ENCODE assay signal across 8 cellular contexts in genomic region chr2:219388127-219388844, GRCh38. TPM values are rescaled to one million over a fixed set of nuclear protein-coding genes. Genes with fewer than 3 reads are reported as not detected.
DNase-seq lines count a peak whose midpoint lies in the region; ATAC-seq and TF ChIP-seq lines count a peak whose summit lies in the region.

No MANE protein-coding gene starts in this region.

- H3K4me1 ChIP-seq in right cardiac atrium (ENCODE audit: control insufficient read depth, insufficient read depth, low read length) (peaks cover 2% of the 10 kb centered on the region), uterus (peaks cover 0 to 10% of the 10 kb centered on the region in 2 donors)

- no peaks in the 10 kb centered on the region for H3K9me3 ChIP-seq in T-helper 17 cell (ENCODE audit: control insufficient read depth, low read length, poor library complexity, severe bottlenecking)
- no peaks in the 10 kb centered on the region for H3K9me3 ChIP-seq in right cardiac atrium (ENCODE audit: control insufficient read depth, low read length)
- no peaks in the 10 kb centered on the region for H3K9me3 ChIP-seq in uterus

- H3K27ac ChIP-seq in right cardiac atrium (ENCODE audit: low read length) (peak overlapping the region; percentile 89), uterus (peak overlapping the region; percentile 93 to 96)

- H3K4me3 ChIP-seq in right cardiac atrium (ENCODE audit: low read length) = peak overlapping the region; percentile 74
- peak overlapping the region; percentile 19 to 95 for H3K4me3 ChIP-seq in uterus

- ATAC-seq in GM18499 (IDR thresholded peaks at IDR 0.05; ENCODE audit: insufficient read depth, unreplicated experiment) (peak; percentile 40), HG02943 (IDR thresholded peaks at IDR 0.05; ENCODE audit: low read depth, unreplicated experiment) (peak; percentile 66), T-helper 17 cell (peak; percentile 83), right cardiac atrium (peak; percentile 91 to 94)

- peak overlapping the region; percentile 93 for H3K27ac Mint-ChIP-seq in T-helper 17 cell

- no peaks in the 10 kb centered on the region for H3K27me3 Mint-ChIP-seq in T-helper 17 cell

- peak; percentile 42 to 95 (median 93) for TF ChIP-seq CTCF in uterus (IDR thresholded peaks at IDR 0.05)

- H3K36me3 Mint-ChIP-seq in T-helper 17 cell (ENCODE audit: low read depth) = peaks cover 6% of the 10 kb centered on the region

- TF ChIP-seq POLR2A in uterus (IDR thresholded peaks at IDR 0.05) = peak in 1 of 2 donors; percentile 30

- H3K4me1 Mint-ChIP-seq in T-helper 17 cell = peaks cover 12% of the 10 kb centered on the region

- H3K36me3 ChIP-seq in uterus = no peaks in the 10 kb centered on the region

- 2% methylated on average over 78 of the region's 78 CpGs for WGBS in right cardiac atrium

- intact Hi-C loops in right cardiac atrium (cut with DNase I) = no loop called here
- intact Hi-C loops in uterus (cut with DNase I; ENCODE audit: low total_unique reads) = no loop called here

- DNase-seq in NCI-H1694 (lab: John Stamatoyannopoulos, UW) = peak; percentile 92
- DNase-seq in T-helper 17 cell = peak; percentile 99 to 100 (median 100)
- peak; percentile 60 to 100 (median 99) for DNase-seq in anterior cingulate cortex (lab: John Stamatoyannopoulos, UW)
- DNase-seq in right cardiac atrium = peak; percentile 99 to 100 (median 100)
- DNase-seq in putamen (ENCODE audit: low spot score) = peak; percentile 98
- DNase-seq in uterus = peak; percentile 99

- H3K27me3 ChIP-seq in right cardiac atrium (ENCODE audit: control insufficient read depth, insufficient read depth) = no peaks in the 10 kb centered on the region
- no peaks in the 10 kb centered on the region for H3K27me3 ChIP-seq in uterus

- peak overlapping the region; percentile 94 for H3K4me3 Mint-ChIP-seq in T-helper 17 cell

RNA-seq across cellular contexts. Expression of gene DNPEP, which starts 0.6 kb away (rescaled TPM):
- total RNA-seq in T-helper 17 cell (100 to 1,000 TPM in 1 of 2 donors, 10 to 100 TPM in 1; 81.3 to 107 TPM), right cardiac atrium (10 to 100 TPM; 42.2 to 58.8 (median 56.2) TPM), uterus (10 to 100 TPM; 35.9 to 93.7 (median 47.5) TPM)
- polyA plus RNA-seq in right cardiac atrium = 50.0 TPM

RNA-seq across cellular contexts. Expression of gene DES, which starts 29.9 kb away (rescaled TPM):
- total RNA-seq in T-helper 17 cell = not detected
- total RNA-seq in right cardiac atrium = over 10,000 TPM in 1 of 4 donors, 1,000 to 10,000 TPM in 3; 6,970 to 10,932 (median 7,338) TPM
- 9,146 TPM for polyA plus RNA-seq in right cardiac atrium
- 1,000 to 10,000 TPM in 2 of 4 donors, 100 to 1,000 TPM in 2; 578 to 3,551 (median 1,628) TPM for total RNA-seq in uterus

RNA-seq across cellular contexts. Expression of gene SPEG, which starts 46.4 kb away (rescaled TPM):
- total RNA-seq in T-helper 17 cell = 1 to 10 TPM; 7.3 to 8.4 TPM
- total RNA-seq in right cardiac atrium = 100 to 1,000 TPM; 122 to 176 (median 159) TPM
- polyA plus RNA-seq in right cardiac atrium = 85.5 TPM
- 100 to 1,000 TPM in 1 of 4 donors, 10 to 100 TPM in 3; 22.9 to 318 (median 36.1) TPM for total RNA-seq in uterus

RNA-seq across cellular contexts. Expression of gene RESP18, which starts 55.7 kb away (rescaled TPM):
- total RNA-seq in T-helper 17 cell = not detected
- not detected for total RNA-seq in right cardiac atrium
- polyA plus RNA-seq in right cardiac atrium = not detected
- total RNA-seq in uterus = not detected

Comparison
In these comparisons a context has a peak if more than half of its experiments do, and no peak if none do; other contexts are left out.
1. Peak in every context shown above with its lines: DNase-seq, ATAC-seq, H3K4me3 ChIP-seq and H3K27ac ChIP-seq.
2. ATAC-seq: peak in every context shown above with its lines; median percentile 92 in right cardiac atrium; 83 in T-helper 17 cell; 66 in HG02943; 40 in GM18499.
3. RNA of gene DES, which starts 29.9 kb away (total RNA-seq): 6,970 to 10,932 TPM in right cardiac atrium and 578 to 3,551 TPM in uterus; not detected in T-helper 17 cell; every median in the first group is over 100 times any median in the second.